24 cellular contexts compared by ENCODE assay signal in genomic region chr7:84238611-84239010, GRCh38.
"Had no signal": no experiment of that assay in that cellular context is flagged by ENCODE, and none has a peak within 500 bp of the region (broad histone marks: within the 10 kb centered on the region; RNA-seq: fewer than 3 reads in every experiment).

No MANE protein-coding gene starts in this region.

- H3K27ac Mint-ChIP-seq: activated naive CD8-positive, alpha-beta T cell treated with anti-CD3 and anti-CD28 coated beads for 36 hours; activated T-helper 2 cell treated with anti-CD3 and anti-CD28 coated beads, Interferon-gamma antibody, Interleukin-2, Interleukin-4, amounts not matched to agents 10 μg/mL and 5 μg/mL and 100 μg/mL, durations not matched to agents 14 hours and 24 hours and 36 hours; effector memory CD8-positive, alpha-beta T cell; naive thymus-derived CD4-positive, alpha-beta T cell; WTC11 had no signal

- H3K27ac ChIP-seq: dorsolateral prefrontal cortex, gastroesophageal sphincter, heart right ventricle, lower lobe of right lung, testis, uterus had no signal

- H3K4me3 Mint-ChIP-seq: activated naive CD8-positive, alpha-beta T cell treated with anti-CD3 and anti-CD28 coated beads for 36 hours; activated T-cell treated with anti-CD3 and anti-CD28 coated beads, Interleukin-2, amount 50 U/mL, for 4 hours; central memory CD8-positive, alpha-beta T cell; effector memory CD8-positive, alpha-beta T cell; naive thymus-derived CD4-positive, alpha-beta T cell; neural crest cell; WTC11 had no signal

- H3K4me1 Mint-ChIP-seq: activated naive CD8-positive, alpha-beta T cell treated with anti-CD3 and anti-CD28 coated beads for 36 hours; central memory CD8-positive, alpha-beta T cell; neural crest cell had no signal

- DNase-seq: activated CD8-positive, alpha-beta memory T cell treated with anti-CD3 and anti-CD28 coated beads, Interleukin-2, amount 50 U/mL, for 48 hours; activated naive CD4-positive, alpha-beta T cell treated with Interleukin-2 at 50 U/mL for 16 hours; activated naive CD8-positive, alpha-beta T cell treated with anti-CD3 and anti-CD28 coated beads for 36 hours; activated T-cell treated with anti-CD3 and anti-CD28 coated beads, Interleukin-2, amount 50 U/mL, for 4 hours; dorsolateral prefrontal cortex; effector memory CD8-positive, alpha-beta T cell; esophagus squamous epithelium; heart right ventricle; islet precursor cell; lower lobe of right lung; naive thymus-derived CD4-positive, alpha-beta T cell; stimulated activated CD4-positive, alpha-beta T cell treated with anti-CD3 and anti-CD28 coated beads, Interleukin-2, amount 100 ng/mL, for 48 hours; stimulated activated CD8-positive, alpha-beta memory T cell treated with anti-CD3 and anti-CD28 coated beads, Interleukin-4, amount 100 ng/mL, for 48 hours; stimulated activated naive CD4-positive, alpha-beta T cell; T-helper 9 cell; testis; trophoblast cell; uterus had no signal

- ATAC-seq: activated T-cell treated with anti-CD3 and anti-CD28 coated beads, Interleukin-2, amount 50 U/mL, for 4 hours; effector memory CD8-positive, alpha-beta T cell; gastroesophageal sphincter; heart right ventricle; left lobe of liver; lower lobe of right lung; naive thymus-derived CD4-positive, alpha-beta T cell; WTC11 had no signal
